4 cellular contexts compared by ENCODE assay signal in the genomic region with DNA sequence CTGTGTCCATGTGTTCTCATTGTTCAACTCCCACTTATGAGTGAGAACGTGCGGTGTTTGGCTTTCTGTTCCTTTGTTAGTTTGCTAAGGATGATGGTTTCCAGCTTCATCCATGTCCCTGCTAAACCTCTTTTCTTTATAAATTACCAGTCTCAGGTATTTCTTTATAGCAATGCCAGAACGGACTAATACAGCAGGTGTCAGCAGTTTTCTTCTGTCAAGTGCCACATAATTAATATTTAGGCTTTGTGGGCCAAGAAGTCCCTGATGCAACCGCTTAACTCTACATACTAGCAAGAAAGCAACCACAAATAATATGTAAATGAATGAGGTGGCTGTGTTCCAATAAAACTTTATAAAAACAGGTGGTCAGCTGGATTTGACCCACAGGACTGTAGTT.
A peak's percentile ranks its signal among the peaks of the same experiment; 100 is the strongest.
TF ChIP-seq lines count a peak whose summit lies in the region.

No MANE protein-coding gene starts in this region.

TF ChIP-seq in HepG2, 621 proteins besides CTCF, POLR2A, EP300 and RAD21:
- peak; percentile 30; the same call in 1 of the 2 replicates for TF ChIP-seq MAFF (IDR thresholded peaks at IDR 0.05; ENCODE audit: low read depth, low read length)
- TF ChIP-seq MAFK (conservative IDR thresholded peaks at IDR 0.05 in 1 of 2, IDR thresholded peaks at IDR 0.05 in 1 of 2; ENCODE audit: low read length in 2 of 2): peak in 1 of 2 experiments; percentile 63; a peak in 3 of 4 replicates
- no peak for TF ChIP-seq KLF6 (CRISPR knock-in tag; IDR thresholded peaks at IDR 0.05)
- TF ChIP-seq RXRB (CRISPR knock-in tag; IDR thresholded peaks at IDR 0.05; ENCODE audit: borderline replicate concordance): no peak

TF ChIP-seq in A549, 52 proteins besides CTCF, POLR2A, EP300 and RAD21:
- peak; percentile 47 for TF ChIP-seq MAFK (IDR thresholded peaks at IDR 0.05; ENCODE audit: partially characterized antibody)
- TF ChIP-seq, protein P1, sequence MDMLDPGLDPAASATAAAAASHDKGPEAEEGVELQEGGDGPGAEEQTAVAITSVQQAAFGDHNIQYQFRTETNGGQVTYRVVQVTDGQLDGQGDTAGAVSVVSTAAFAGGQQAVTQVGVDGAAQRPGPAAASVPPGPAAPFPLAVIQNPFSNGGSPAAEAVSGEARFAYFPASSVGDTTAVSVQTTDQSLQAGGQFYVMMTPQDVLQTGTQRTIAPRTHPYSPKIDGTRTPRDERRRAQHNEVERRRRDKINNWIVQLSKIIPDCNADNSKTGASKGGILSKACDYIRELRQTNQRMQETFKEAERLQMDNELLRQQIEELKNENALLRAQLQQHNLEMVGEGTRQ (IDR thresholded peaks at IDR 0.05): no peak

TF ChIP-seq in IMR-90, 13 proteins besides CTCF, POLR2A, EP300 and RAD21:
- TF ChIP-seq MAFK (IDR thresholded peaks at IDR 0.05; ENCODE audit: low read depth, low read length): peak; percentile 52
- TF ChIP-seq RCOR1 (IDR thresholded peaks at IDR 0.05; ENCODE audit: insufficient replicate concordance, low read length): no peak

TF ChIP-seq in K562, 482 proteins besides CTCF, POLR2A, EP300 and RAD21:
- TF ChIP-seq, protein P2, sequence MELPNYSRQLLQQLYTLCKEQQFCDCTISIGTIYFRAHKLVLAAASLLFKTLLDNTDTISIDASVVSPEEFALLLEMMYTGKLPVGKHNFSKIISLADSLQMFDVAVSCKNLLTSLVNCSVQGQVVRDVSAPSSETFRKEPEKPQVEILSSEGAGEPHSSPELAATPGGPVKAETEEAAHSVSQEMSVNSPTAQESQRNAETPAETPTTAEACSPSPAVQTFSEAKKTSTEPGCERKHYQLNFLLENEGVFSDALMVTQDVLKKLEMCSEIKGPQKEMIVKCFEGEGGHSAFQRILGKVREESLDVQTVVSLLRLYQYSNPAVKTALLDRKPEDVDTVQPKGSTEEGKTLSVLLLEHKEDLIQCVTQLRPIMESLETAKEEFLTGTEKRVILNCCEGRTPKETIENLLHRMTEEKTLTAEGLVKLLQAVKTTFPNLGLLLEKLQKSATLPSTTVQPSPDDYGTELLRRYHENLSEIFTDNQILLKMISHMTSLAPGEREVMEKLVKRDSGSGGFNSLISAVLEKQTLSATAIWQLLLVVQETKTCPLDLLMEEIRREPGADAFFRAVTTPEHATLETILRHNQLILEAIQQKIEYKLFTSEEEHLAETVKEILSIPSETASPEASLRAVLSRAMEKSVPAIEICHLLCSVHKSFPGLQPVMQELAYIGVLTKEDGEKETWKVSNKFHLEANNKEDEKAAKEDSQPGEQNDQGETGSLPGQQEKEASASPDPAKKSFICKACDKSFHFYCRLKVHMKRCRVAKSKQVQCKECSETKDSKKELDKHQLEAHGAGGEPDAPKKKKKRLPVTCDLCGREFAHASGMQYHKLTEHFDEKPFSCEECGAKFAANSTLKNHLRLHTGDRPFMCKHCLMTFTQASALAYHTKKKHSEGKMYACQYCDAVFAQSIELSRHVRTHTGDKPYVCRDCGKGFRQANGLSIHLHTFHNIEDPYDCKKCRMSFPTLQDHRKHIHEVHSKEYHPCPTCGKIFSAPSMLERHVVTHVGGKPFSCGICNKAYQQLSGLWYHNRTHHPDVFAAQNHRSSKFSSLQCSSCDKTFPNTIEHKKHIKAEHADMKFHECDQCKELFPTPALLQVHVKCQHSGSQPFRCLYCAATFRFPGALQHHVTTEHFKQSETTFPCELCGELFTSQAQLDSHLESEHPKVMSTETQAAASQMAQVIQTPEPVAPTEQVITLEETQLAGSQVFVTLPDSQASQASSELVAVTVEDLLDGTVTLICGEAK (IDR thresholded peaks at IDR 0.05): peak; percentile 55; the same call in 1 of the 2 replicates
- TF ChIP-seq, protein P2 (CRISPR knock-in tag; IDR thresholded peaks at IDR 0.05): no peak
- peak; percentile 28; the same call in 1 of the 2 replicates for TF ChIP-seq ZNF316 (IDR thresholded peaks at IDR 0.05)
- no peak for TF ChIP-seq YY1 (IDR thresholded peaks at IDR 0.05; ENCODE audit: borderline replicate concordance in 1 of 3, control insufficient read depth in 1 of 3, extremely low read depth in 1 of 3, insufficient read depth in 3 of 3, insufficient read length in 1 of 3, insufficient replicate concordance in 2 of 3, low read depth in 1 of 3, low read length in 2 of 3)
- no peak for TF ChIP-seq BCL6 (CRISPR knock-in tag; IDR thresholded peaks at IDR 0.05)
